Comparison of ENCODE assay signal across 23 cellular contexts in the genomic region with DNA sequence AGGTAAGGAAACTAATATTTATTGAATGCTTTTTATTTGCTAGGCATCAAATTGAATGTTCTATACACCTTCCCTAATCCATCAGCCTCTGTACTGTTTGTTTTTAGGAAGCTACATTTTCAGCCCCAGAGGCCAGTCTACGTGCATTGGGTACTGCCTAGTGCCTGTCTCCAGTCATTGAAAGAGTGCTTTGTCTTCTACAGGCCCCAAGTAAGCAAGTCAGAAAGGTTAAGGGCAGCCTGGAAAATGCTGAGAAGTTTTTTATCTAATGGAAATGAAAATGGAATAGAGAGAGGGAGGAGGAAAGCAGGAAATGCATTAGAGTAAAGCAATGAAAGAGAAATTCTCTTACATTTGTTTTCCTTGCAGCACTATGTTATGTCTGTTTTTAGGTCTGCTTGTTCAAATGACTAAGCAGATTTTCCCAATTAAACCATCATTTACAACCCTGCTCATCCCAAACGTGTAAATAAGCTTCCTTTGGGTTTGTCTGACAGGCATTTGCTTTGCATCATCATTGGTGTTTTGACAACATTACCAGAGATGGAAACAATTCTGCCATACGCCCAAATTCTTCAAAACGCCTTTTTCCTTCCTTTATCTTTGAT.
"Had no signal": no experiment of that assay in that cellular context is flagged by ENCODE, and none has a peak within 500 bp of the region (broad histone marks: within the 10 kb centered on the region; RNA-seq: fewer than 3 reads in every experiment).

No MANE protein-coding gene starts in this region.

- ATAC-seq: activated CD8-positive, alpha-beta T cell treated with anti-CD3 and anti-CD28 coated beads for 36 hours; activated T-helper 17 cell treated with anti-CD3 and anti-CD28 coated beads, Interleukin-2, amount 50 U/mL, for 72 hours; left colon; lower lobe of right lung; stimulated activated naive CD8-positive, alpha-beta T cell treated with anti-CD3 and anti-CD28 coated beads, Interleukin-15, Interleukin-2, amounts not matched to agents 100 U/mL and 50 U/mL, for 24 hours had no signal

- DNase-seq: activated CD4-positive, alpha-beta T cell treated with anti-CD3 and anti-CD28 coated beads, Interleukin-2, amount 10 ng/mL, durations not matched to agents 24 days and 14 days; activated CD4-positive, CD25-positive, alpha-beta regulatory T cell; activated CD8-positive, alpha-beta T cell treated with anti-CD3 and anti-CD28 coated beads for 36 hours; activated naive CD4-positive, alpha-beta T cell treated with Interleukin-2 at 50 U/mL for 16 hours; activated naive CD8-positive, alpha-beta T cell treated with anti-CD3 and anti-CD28 coated beads, Interleukin-2, amount 10 ng/mL, durations not matched to agents 7 days and 5 days; activated T-cell treated with anti-CD3 and anti-CD28 coated beads, Interleukin-2, amount 50 U/mL, for 1 hour; central memory CD4-positive, alpha-beta T cell; dorsolateral prefrontal cortex; foreskin fibroblast; glutamatergic neuron; hippocampal formation; left colon; lower lobe of right lung; stimulated activated naive CD8-positive, alpha-beta T cell treated with anti-CD3 and anti-CD28 coated beads, Interleukin-15, Interleukin-2, amounts not matched to agents 100 U/mL and 50 U/mL, for 24 hours; T-helper 1 cell; T-helper 9 cell; tibial artery had no signal

- H3K4me1 ChIP-seq: lower lobe of right lung, prostate gland, right atrium auricular region, tibial artery had no signal

- H3K36me3 ChIP-seq: esophagus muscularis mucosa, lower lobe of right lung, prostate gland, right atrium auricular region, tibial artery had no signal

- H3K27me3 ChIP-seq: esophagus muscularis mucosa, right atrium auricular region, tibial artery had no signal

- H3K9me3 ChIP-seq: esophagus muscularis mucosa, lower lobe of right lung, prostate gland, right atrium auricular region, tibial artery had no signal

- H3K4me3 ChIP-seq: dorsolateral prefrontal cortex, esophagus muscularis mucosa, lower lobe of right lung, prostate gland, right atrium auricular region, tibial artery had no signal

- H3K27ac ChIP-seq: esophagus muscularis mucosa, lower lobe of right lung, prostate gland, right atrium auricular region, tibial artery had no signal

- FAIRE-seq: colon, islet of Langerhans had no signal
